ENCODE assay signal across 1 cellular context in the genomic region with DNA sequence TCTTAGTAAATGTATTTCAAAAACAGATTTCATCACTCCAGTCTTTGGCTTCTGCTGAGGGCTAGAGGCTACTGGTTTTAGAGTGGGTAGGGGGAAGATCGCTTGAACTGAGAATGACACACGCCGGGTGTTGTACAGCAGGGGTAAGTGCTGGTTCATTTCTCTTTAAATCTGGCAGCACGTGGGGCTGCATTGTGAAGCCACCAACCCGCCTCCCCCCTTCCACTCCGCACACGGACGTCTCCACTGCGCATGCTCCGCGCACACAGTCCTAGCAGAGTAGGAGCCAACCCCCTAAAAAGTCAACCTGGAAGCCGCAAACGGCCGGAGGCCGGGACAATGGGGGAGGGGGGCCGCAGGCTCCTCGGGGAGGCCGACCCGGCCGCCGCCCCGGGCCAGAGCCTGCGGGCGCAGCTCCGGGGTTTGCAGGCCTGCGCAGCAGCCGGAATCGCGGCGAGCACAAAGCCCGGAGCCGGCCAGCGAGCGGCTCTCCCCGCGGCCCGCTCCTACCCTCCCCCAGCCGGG.
TF ChIP-seq lines count a peak whose summit lies in the region.

No MANE protein-coding gene starts in this region.

TF ChIP-seq in K562, 482 proteins besides CTCF, POLR2A, EP300 and RAD21 (continued from another document):
- TF ChIP-seq, protein P1, sequence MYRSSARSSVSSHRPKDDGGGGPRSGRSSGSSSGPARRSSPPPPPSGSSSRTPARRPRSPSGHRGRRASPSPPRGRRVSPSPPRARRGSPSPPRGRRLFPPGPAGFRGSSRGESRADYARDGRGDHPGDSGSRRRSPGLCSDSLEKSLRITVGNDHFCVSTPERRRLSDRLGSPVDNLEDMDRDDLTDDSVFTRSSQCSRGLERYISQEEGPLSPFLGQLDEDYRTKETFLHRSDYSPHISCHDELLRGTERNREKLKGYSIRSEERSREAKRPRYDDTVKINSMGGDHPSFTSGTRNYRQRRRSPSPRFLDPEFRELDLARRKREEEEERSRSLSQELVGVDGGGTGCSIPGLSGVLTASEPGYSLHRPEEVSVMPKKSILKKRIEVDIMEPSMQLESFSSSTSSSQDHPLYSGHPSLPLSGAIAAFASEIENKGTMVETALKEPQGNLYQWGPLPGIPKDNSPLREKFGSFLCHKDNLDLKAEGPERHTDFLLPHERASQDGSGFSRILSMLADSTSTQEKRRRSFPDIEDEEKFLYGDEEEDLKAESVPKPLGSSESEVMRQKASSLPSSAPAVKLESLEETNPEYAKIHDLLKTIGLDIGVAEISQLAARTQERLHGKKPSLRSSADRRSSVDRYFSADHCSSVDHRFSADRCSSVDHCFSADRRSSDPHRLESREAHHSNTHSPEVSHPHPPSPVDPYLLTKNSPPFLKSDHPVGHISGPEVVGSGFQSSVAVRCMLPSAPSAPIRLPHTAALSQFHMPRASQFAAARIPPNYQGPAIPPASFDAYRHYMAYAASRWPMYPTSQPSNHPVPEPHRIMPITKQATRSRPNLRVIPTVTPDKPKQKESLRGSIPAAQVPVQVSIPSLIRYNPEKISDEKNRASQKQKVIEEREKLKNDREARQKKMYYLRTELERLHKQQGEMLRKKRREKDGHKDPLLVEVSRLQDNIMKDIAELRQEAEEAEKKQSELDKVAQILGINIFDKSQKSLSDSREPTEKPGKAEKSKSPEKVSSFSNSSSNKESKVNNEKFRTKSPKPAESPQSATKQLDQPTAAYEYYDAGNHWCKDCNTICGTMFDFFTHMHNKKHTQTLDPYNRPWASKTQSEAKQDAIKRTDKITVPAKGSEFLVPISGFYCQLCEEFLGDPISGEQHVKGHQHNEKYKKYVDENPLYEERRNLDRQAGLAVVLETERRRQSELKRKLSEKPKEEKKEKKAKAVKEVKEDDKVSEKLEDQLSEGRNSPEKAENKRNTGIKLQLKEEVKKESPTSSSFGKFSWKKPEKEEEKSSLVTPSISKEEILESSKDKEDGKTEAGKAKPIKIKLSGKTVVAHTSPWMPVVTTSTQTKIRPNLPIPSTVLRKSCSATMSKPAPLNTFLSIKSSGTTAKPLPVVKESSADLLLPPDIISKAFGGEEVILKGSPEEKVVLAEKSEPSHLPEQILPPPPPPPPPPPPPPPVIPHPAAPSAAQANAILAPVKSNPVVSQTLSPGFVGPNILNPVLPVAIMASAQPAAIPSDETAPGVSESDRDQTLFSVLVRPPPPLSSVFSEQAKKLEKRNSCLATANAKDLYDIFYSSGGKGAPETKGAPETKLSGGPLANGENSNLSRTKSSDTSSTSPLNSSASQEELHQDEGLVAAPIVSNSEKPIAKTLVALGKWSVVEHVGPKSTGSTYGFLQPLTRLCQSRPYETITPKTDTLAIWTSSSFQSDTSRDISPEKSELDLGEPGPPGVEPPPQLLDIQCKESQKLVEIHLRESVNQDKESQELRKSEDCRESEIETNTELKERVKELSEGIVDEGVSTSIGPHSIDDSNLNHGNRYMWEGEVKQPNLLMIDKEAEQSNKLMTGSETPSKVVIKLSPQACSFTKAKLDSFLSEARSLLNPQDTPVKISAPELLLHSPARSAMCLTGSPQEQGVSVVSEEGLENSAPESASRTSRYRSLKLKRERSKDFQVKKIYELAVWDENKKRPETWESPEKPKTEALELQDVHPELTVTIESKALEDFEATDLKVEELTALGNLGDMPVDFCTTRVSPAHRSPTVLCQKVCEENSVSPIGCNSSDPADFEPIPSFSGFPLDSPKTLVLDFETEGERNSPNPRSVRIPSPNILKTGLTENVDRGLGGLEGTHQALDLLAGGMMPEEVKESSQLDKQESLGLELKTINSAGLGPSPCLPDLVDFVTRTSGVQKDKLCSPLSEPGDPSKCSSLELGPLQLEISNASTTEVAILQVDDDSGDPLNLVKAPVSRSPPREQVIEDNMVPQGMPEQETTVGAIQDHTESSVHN (IDR thresholded peaks at IDR 0.05; ENCODE audit: borderline replicate concordance in 1 of 2, low read depth in 1 of 2), result no peak
- TF ChIP-seq MTF1 (CRISPR knock-in tag; IDR thresholded peaks at IDR 0.05; ENCODE audit: borderline replicate concordance) (no peak), CBFA2T3 (IDR thresholded peaks at IDR 0.05) (no peak), CCNT2 (IDR thresholded peaks at IDR 0.05; ENCODE audit: borderline replicate concordance, extremely low read depth, insufficient read length, low read depth, low read length) (peak; percentile 41), ZNF239 (CRISPR knock-in tag; IDR thresholded peaks at IDR 0.05) (no peak), BRD4 (IDR thresholded peaks at IDR 0.05) (no peak), HDAC2 (IDR thresholded peaks at IDR 0.05) (peak; percentile 30; the same call in 1 of the 2 replicates), SP2 (IDR thresholded peaks at IDR 0.05; ENCODE audit: extremely low read depth, low read depth, low read length, poor library complexity, severe bottlenecking) (no peak), HNRNPLL (IDR thresholded peaks at IDR 0.05; ENCODE audit: low read depth, low read length, poor library complexity, severe bottlenecking) (peak; percentile 53), ZNF707 (CRISPR knock-in tag; conservative IDR thresholded peaks at IDR 0.05) (no peak), ZNF76 (CRISPR knock-in tag; IDR thresholded peaks at IDR 0.05; ENCODE audit: borderline replicate concordance) (no peak), PHF8 (IDR thresholded peaks at IDR 0.05; ENCODE audit: borderline replicate concordance, low read length) (no peak; the same call in 1 of the 2 replicates), RBM14 (IDR thresholded peaks at IDR 0.05; ENCODE audit: borderline replicate concordance, insufficient read depth, low read depth, low read length) (no peak), ZZZ3 (IDR thresholded peaks at IDR 0.05) (no peak), CEBPB (tag; IDR thresholded peaks at IDR 0.05) (0 out of 2 replicates have a peak, but pooled peaks have one; percentile 26), TBP (optimal IDR thresholded peaks at IDR 0.05; ENCODE audit: low read depth, low read length) (peak; percentile 45), CBX3 (IDR thresholded peaks at IDR 0.05; ENCODE audit: borderline replicate concordance in 1 of 2, low read length in 2 of 2) (no peak), ZNF3 (CRISPR knock-in tag; IDR thresholded peaks at IDR 0.05) (no peak), NKRF (IDR thresholded peaks at IDR 0.05; ENCODE audit: borderline replicate concordance) (peak; percentile 65; the same call in 1 of the 2 replicates), COPS2 (conservative IDR thresholded peaks at IDR 0.05) (no peak), PATZ1 (CRISPR knock-in tag; IDR thresholded peaks at IDR 0.05; ENCODE audit: borderline replicate concordance) (no peak), GABPB2 (CRISPR knock-in tag; conservative IDR thresholded peaks at IDR 0.05) (no peak), USF2 (CRISPR knock-in tag; IDR thresholded peaks at IDR 0.05) (peak; percentile 73), SMARCE1 (IDR thresholded peaks at IDR 0.05) (no peak), ELF2 (CRISPR knock-in tag; IDR thresholded peaks at IDR 0.05) (no peak), CBFA2T2 (conservative IDR thresholded peaks at IDR 0.05) (no peak)
- TF ChIP-seq, protein P2, sequence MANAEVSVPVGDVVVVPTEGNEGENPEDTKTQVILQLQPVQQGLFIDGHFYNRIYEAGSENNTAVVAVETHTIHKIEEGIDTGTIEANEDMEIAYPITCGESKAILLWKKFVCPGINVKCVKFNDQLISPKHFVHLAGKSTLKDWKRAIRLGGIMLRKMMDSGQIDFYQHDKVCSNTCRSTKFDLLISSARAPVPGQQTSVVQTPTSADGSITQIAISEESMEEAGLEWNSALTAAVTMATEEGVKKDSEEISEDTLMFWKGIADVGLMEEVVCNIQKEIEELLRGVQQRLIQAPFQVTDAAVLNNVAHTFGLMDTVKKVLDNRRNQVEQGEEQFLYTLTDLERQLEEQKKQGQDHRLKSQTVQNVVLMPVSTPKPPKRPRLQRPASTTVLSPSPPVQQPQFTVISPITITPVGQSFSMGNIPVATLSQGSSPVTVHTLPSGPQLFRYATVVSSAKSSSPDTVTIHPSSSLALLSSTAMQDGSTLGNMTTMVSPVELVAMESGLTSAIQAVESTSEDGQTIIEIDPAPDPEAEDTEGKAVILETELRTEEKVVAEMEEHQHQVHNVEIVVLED (CRISPR knock-in tag; IDR thresholded peaks at IDR 0.05), result no peak
- TF ChIP-seq, protein P3, sequence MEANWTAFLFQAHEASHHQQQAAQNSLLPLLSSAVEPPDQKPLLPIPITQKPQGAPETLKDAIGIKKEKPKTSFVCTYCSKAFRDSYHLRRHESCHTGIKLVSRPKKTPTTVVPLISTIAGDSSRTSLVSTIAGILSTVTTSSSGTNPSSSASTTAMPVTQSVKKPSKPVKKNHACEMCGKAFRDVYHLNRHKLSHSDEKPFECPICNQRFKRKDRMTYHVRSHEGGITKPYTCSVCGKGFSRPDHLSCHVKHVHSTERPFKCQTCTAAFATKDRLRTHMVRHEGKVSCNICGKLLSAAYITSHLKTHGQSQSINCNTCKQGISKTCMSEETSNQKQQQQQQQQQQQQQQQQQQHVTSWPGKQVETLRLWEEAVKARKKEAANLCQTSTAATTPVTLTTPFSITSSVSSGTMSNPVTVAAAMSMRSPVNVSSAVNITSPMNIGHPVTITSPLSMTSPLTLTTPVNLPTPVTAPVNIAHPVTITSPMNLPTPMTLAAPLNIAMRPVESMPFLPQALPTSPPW (CRISPR knock-in tag; IDR thresholded peaks at IDR 0.05), result peak; percentile 92
- TF ChIP-seq, protein P4, sequence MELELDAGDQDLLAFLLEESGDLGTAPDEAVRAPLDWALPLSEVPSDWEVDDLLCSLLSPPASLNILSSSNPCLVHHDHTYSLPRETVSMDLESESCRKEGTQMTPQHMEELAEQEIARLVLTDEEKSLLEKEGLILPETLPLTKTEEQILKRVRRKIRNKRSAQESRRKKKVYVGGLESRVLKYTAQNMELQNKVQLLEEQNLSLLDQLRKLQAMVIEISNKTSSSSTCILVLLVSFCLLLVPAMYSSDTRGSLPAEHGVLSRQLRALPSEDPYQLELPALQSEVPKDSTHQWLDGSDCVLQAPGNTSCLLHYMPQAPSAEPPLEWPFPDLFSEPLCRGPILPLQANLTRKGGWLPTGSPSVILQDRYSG (tag; conservative IDR thresholded peaks at IDR 0.05; ENCODE audit: low read depth), result no peak
- TF ChIP-seq, protein P5, sequence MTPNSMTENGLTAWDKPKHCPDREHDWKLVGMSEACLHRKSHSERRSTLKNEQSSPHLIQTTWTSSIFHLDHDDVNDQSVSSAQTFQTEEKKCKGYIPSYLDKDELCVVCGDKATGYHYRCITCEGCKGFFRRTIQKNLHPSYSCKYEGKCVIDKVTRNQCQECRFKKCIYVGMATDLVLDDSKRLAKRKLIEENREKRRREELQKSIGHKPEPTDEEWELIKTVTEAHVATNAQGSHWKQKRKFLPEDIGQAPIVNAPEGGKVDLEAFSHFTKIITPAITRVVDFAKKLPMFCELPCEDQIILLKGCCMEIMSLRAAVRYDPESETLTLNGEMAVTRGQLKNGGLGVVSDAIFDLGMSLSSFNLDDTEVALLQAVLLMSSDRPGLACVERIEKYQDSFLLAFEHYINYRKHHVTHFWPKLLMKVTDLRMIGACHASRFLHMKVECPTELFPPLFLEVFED (CRISPR knock-in tag; conservative IDR thresholded peaks at IDR 0.05), result no peak
TF ChIP-seq in K562: peak in this region for 43.
